In genomic region chr3:109081746-109082510, GRCh38 we compare ENCODE assay signal across 8 cellular contexts. TPM values are rescaled to one million over a fixed set of nuclear protein-coding genes. Genes with fewer than 3 reads are reported as not detected.
DNase-seq lines count a peak whose midpoint lies in the region; ATAC-seq and TF ChIP-seq lines count a peak whose summit lies in the region.

No MANE protein-coding gene starts in this region.

- DNase-seq in AG08395 (ENCODE audit: low spot score) (peak; percentile 13), HT-29 (ENCODE audit: low spot score) (peak; percentile 63), glomerular endothelial cell (ENCODE audit: extremely low read depth, low read depth, low spot score) (peak; percentile 4), globus pallidus (ENCODE audit: low spot score) (no peak)
- DNase-seq in activated CD4-positive, CD25-positive, alpha-beta regulatory T cell treated with anti-CD3 and anti-CD28 coated beads, Interleukin-2, amount 50 U/mL, for 72 hours = peak; percentile 30
- DNase-seq in stimulated activated CD8-positive, alpha-beta memory T cell treated with anti-CD3 and anti-CD28 coated beads, Interleukin-4, amount 100 ng/mL, for 48 hours = peak; percentile 37

- no peak overlapping the region for H3K27ac ChIP-seq in DOHH2 (ENCODE audit: low read depth, low read length)

- no peaks in the 10 kb centered on the region for H3K9me3 ChIP-seq in DOHH2 (ENCODE audit: control insufficient read depth, insufficient read depth, low read length)

- peak; percentile 99 for ATAC-seq in GM21723 (IDR thresholded peaks at IDR 0.05; ENCODE audit: unreplicated experiment)

- no peaks in the 10 kb centered on the region for H3K79me2 ChIP-seq in DOHH2 (ENCODE audit: control insufficient read depth, low read length)

- peaks cover 4% of the 10 kb centered on the region for H3K4me1 ChIP-seq in DOHH2 (ENCODE audit: control insufficient read depth, low read length)

- no peaks in the 10 kb centered on the region for H3K27me3 ChIP-seq in DOHH2 (ENCODE audit: control insufficient read depth, low read length)

- H3F3A ChIP-seq in DOHH2 (ENCODE audit: control insufficient read depth, insufficient read depth) = no peaks in the 10 kb centered on the region

- H3K4me3 ChIP-seq in DOHH2 (ENCODE audit: low read length) = no peak overlapping the region

- no peaks in the 10 kb centered on the region for H3K9me2 ChIP-seq in DOHH2 (replicated peaks; ENCODE audit: control insufficient read depth, low read length)

- H3K36me3 ChIP-seq in DOHH2 (ENCODE audit: control insufficient read depth, low read length) = no peaks in the 10 kb centered on the region

- peak overlapping the region; percentile 39; the same call in 1 of the 2 replicates for H3K4me2 ChIP-seq in DOHH2 (ENCODE audit: low read length)

- TF ChIP-seq CTCF in DOHH2 (IDR thresholded peaks at IDR 0.05; ENCODE audit: low read depth, low read length, poor library complexity, severe bottlenecking) = peak; percentile 82

- no peaks in the 10 kb centered on the region for H4K20me1 ChIP-seq in DOHH2 (ENCODE audit: control insufficient read depth, insufficient read depth, low read depth, low read length)

RNA-seq across cellular contexts. Expression of gene MORC1, which starts 36.0 kb away (rescaled TPM):
- not detected in 2 replicates for total RNA-seq in HT-29 (2014; rRNA removed; shearing (Covaris generic))
- total RNA-seq in glomerular endothelial cell = not detected in 2 replicates

RNA-seq across cellular contexts. Expression of gene C3orf85, which starts 54.6 kb away (rescaled TPM):
- 0.46 TPM in 1 of 2 replicates, not detected in the other for total RNA-seq in HT-29 (2014; rRNA removed; shearing (Covaris generic))
- total RNA-seq in glomerular endothelial cell = not detected in 2 replicates
